8 cellular contexts compared by ENCODE assay signal in genomic region chrX:141176586-141177451, GRCh38. TPM values are rescaled to one million over a fixed set of nuclear protein-coding genes. Genes with fewer than 3 reads are reported as not detected.
DNase-seq lines count a peak whose midpoint lies in the region; ATAC-seq and TF ChIP-seq lines count a peak whose summit lies in the region.

LDOC1 (minus strand) TSS chrX:141177129; CDS start chrX:141177021, 108 bp downstream.

- H3K27ac ChIP-seq in esophagus squamous epithelium (peak within 1 kb of the TSS in 3 of 4 donors; percentile 14 to 48 (median 24)), muscle layer of duodenum (ENCODE audit: low read length) (no peak within 1 kb of the TSS)

- TF ChIP-seq CTCF in esophagus squamous epithelium (IDR thresholded peaks at IDR 0.05), result no peak

- intact Hi-C loops in esophagus squamous epithelium (cut with DNase I), result no loop called here

- peak within 1 kb of the TSS; percentile 41 to 69 (median 54) for H3K4me3 ChIP-seq in esophagus squamous epithelium
- peak within 1 kb of the TSS; percentile 50 to 71 for H3K4me3 ChIP-seq in muscle layer of duodenum (ENCODE audit: low read depth in 1 of 2, low read length in 2 of 2)

- peak; percentile 53 for ATAC-seq in GM18907 (IDR thresholded peaks at IDR 0.05; ENCODE audit: unreplicated experiment)
- no peak for ATAC-seq in GM21576 (IDR thresholded peaks at IDR 0.05; ENCODE audit: unreplicated experiment)

- H3K9me3 ChIP-seq in esophagus squamous epithelium (no peaks in the 10 kb centered on the region), muscle layer of duodenum (ENCODE audit: control insufficient read depth in 1 of 2, low read length in 2 of 2) (no peaks in the 10 kb centered on the region)

- no peaks in the 10 kb centered on the region for H3K27me3 ChIP-seq in esophagus squamous epithelium
- no peaks in the 10 kb centered on the region for H3K27me3 ChIP-seq in muscle layer of duodenum (ENCODE audit: low read depth, low read length)

- 49% methylated on average over 32 of the region's 83 CpGs; no CpG with 5 or more reads in 1 of the 2 donors for WGBS in esophagus squamous epithelium, 2 donors

- H3K4me1 ChIP-seq in esophagus squamous epithelium (peaks cover 0 to 9% (median 0%) of the 10 kb centered on the region in 3 donors), muscle layer of duodenum (ENCODE audit: control insufficient read depth in 1 of 2, insufficient read depth in 2 of 2, low read length in 2 of 2) (no peaks in the 10 kb centered on the region)

- H3K36me3 ChIP-seq in esophagus squamous epithelium (no peaks in the 10 kb centered on the region), muscle layer of duodenum (ENCODE audit: control insufficient read depth in 1 of 2, insufficient read depth in 2 of 2, low read length in 2 of 2) (no peaks in the 10 kb centered on the region)

- peak; percentile 80 for DNase-seq in NCI-H748 treated with DMSO at 0.1 percent for 48 hours (lab: John Stamatoyannopoulos, UW)
- peak; percentile 28 to 65 for DNase-seq in activated T-helper 1 cell treated with anti-CD3 and anti-CD28 coated beads, Interleukin-2, amount 50 U/mL, for 16 hours (ENCODE audit: low read depth in 1 of 2, low spot score in 1 of 2)
- DNase-seq in esophagus squamous epithelium (lab: John Stamatoyannopoulos, UW), result no peak
- DNase-seq in stimulated activated CD8-positive, alpha-beta memory T cell treated with anti-CD3 and anti-CD28 coated beads, Interleukin-4, amount 100 ng/mL, for 24 hours (ENCODE audit: low read depth), result peak; percentile 60
- no peak for DNase-seq in NCI-H446 treated with DMSO at 0.1 percent for 48 hours (lab: John Stamatoyannopoulos, UW)

- TF ChIP-seq POLR2A in esophagus squamous epithelium (IDR thresholded peaks at IDR 0.05), result no peak

RNA-seq across cellular contexts. Expression of gene LDOC1, which starts in this region (rescaled TPM):
- total RNA-seq in esophagus squamous epithelium, result 1 to 10 TPM; 1.9 to 6.4 (median 3.4) TPM

Comparison
In these comparisons a context has a peak if more than half of its experiments do, and no peak if none do; other contexts are left out.
1. DNase-seq: peak in NCI-H748 treated with DMSO at 0.1 percent for 48 hours (single experiment), activated T-helper 1 cell treated with anti-CD3 and anti-CD28 coated beads, Interleukin-2, amount 50 U/mL, for 16 hours (2 of 2) and stimulated activated CD8-positive, alpha-beta memory T cell treated with anti-CD3 and anti-CD28 coated beads, Interleukin-4, amount 100 ng/mL, for 24 hours (single experiment); none in esophagus squamous epithelium (single experiment) and NCI-H446 treated with DMSO at 0.1 percent for 48 hours (single experiment).